In the genomic region with DNA sequence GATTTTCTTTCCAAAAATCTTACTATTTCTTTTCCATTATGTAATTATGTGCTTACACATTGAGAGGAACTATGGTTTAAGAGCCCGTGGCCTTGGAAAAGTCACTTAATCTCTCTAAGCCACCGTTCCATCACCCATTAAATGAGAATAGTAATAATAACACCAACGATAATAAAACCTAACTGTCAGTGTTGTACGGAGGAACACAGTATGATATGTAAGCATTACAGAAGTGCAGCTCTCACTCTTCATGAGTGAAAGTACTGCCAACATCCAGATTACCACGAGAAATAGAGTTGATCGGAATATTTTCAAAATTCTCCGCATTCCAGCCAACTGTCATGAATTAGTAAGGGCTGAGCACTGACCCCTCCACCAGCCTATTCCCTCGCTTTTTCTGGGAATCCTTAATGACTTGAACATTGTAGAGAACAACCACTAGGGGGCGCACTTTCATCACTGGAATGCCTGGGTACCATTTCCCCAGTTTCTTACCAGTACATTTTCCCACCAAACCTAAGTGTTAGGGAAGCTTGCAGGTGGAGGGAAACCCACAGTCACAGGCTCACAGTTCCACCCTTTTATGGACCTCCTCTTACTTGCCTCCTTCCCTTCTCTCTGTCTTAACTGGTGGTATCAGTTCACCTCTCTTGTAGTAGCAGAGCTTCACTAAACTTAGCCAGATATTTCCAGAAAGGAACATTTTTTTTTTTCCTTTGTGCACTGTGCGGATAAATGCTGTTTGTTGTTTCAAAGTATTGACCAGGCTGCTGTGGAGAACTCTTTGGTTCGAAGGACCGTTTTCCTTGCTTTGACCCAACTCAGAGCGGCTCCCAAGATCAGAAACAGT, we compare ENCODE assay signal across 8 cellular contexts. TPM values are rescaled to one million over a fixed set of nuclear protein-coding genes. Genes with fewer than 3 reads are reported as not detected.
A peak's percentile ranks its signal among the peaks of the same experiment; 100 is the strongest.
DNase-seq lines count a peak whose midpoint lies in the region; ATAC-seq, FAIRE-seq and TF ChIP-seq lines count a peak whose summit lies in the region.

No MANE protein-coding gene starts in this region.

- no peak overlapping the region for H3K27ac Mint-ChIP-seq in activated CD4-positive, alpha-beta memory T cell treated with anti-CD3 and anti-CD28 coated beads for 36 hours

- H3K4me3 ChIP-seq in AG04449 (ENCODE audit: low read depth, low read length) (no peak overlapping the region), fibroblast of lung (replicated peaks in 1 of 4; ENCODE audit: control extremely low read depth in 1 of 4, insufficient read depth in 1 of 4, low read depth in 3 of 4, low read length in 4 of 4) (no peak overlapping the region), pancreas (no peak overlapping the region)

- POLR2A ChIA-PET in AG04449 (lab: Yijun Ruan, JAX), result no interaction called here
- POLR2A ChIA-PET in activated CD4-positive, alpha-beta memory T cell treated with anti-CD3 and anti-CD28 coated beads for 36 hours (lab: Charles Lee), result interaction anchor here (1.0 kb wide), 1 partner anchor 55 kb away, joined by 4 read pairs; no protein-coding TSS in a partner anchor

- H3K9ac ChIP-seq in fibroblast of lung (ENCODE audit: insufficient read depth, low read length), result no peak overlapping the region

- no peaks in the 10 kb centered on the region for H3K36me3 Mint-ChIP-seq in activated CD4-positive, alpha-beta memory T cell treated with anti-CD3 and anti-CD28 coated beads for 36 hours

- no peaks in the 10 kb centered on the region for H4K20me1 ChIP-seq in fibroblast of lung (ENCODE audit: control insufficient read depth, extremely low read depth, insufficient read depth, low read length)

- intact Hi-C loops in activated CD4-positive, alpha-beta memory T cell treated with anti-CD3 and anti-CD28 coated beads for 36 hours (cut with micrococcal nuclease), result loop anchor here (1.0 kb wide), 2 partner anchors 52 to 151 kb away; no protein-coding TSS in a partner anchor
- intact Hi-C loops in pancreas (cut with DNase I), result no loop called here
- intact Hi-C loops in posterior vena cava (cut with DNase I), result no loop called here

- H3K27ac ChIP-seq in fibroblast of lung (ENCODE audit: insufficient read depth, low read length) (no peak overlapping the region), pancreas (no peak overlapping the region)

- H3K9me3 ChIP-seq in fibroblast of lung (ENCODE audit: control insufficient read depth, insufficient read depth, low read depth, low read length) (no peaks in the 10 kb centered on the region), pancreas (no peaks in the 10 kb centered on the region)

- CTCF ChIA-PET in AG04449 (lab: Yijun Ruan, JAX), result interaction anchor here (0.6 to 6.5 kb wide), 34 partner anchors 9 to 285 kb away, joined by 3 to 57 read pairs (median 4); no protein-coding TSS in a partner anchor
- CTCF ChIA-PET in activated CD4-positive, alpha-beta memory T cell treated with anti-CD3 and anti-CD28 coated beads for 36 hours (lab: Charles Lee), result interaction anchor here (0.6 to 9.4 kb wide), 24 partner anchors 9 to 1101 kb away, joined by 3 to 97 read pairs (median 3); a partner anchor contains a TSS

- no peaks in the 10 kb centered on the region for H3K4me1 ChIP-seq in fibroblast of lung (ENCODE audit: control insufficient read depth, extremely low read depth, insufficient read depth, low read length)
- H3K4me1 ChIP-seq in pancreas, result no peaks in the 10 kb centered on the region

- no peak overlapping the region for H3K4me2 ChIP-seq in fibroblast of lung (ENCODE audit: extremely low read depth, insufficient read depth, low read length)

- 25 to 26% methylated on average over 13 of the region's 13 CpGs for WGBS in pancreas, 2 donors

- ATAC-seq in pancreas, result peak in 3 of 4 donors; percentile 61 to 70 (median 67)

- H3K4me1 Mint-ChIP-seq in activated CD4-positive, alpha-beta memory T cell treated with anti-CD3 and anti-CD28 coated beads for 36 hours (ENCODE audit: low read depth), result peaks cover 9% of the 10 kb centered on the region

- no peaks in the 10 kb centered on the region for H3K36me3 ChIP-seq in fibroblast of lung (ENCODE audit: control insufficient read depth, insufficient read depth, low read length)
- H3K36me3 ChIP-seq in pancreas, result no peaks in the 10 kb centered on the region

- H3K27me3 ChIP-seq in fibroblast of lung (ENCODE audit: control insufficient read depth, insufficient read depth, low read length) (peaks cover 5% of the 10 kb centered on the region), pancreas (no peaks in the 10 kb centered on the region)

- H3K9me3 Mint-ChIP-seq in activated CD4-positive, alpha-beta memory T cell treated with anti-CD3 and anti-CD28 coated beads for 36 hours, result no peaks in the 10 kb centered on the region

- no peak for FAIRE-seq in pancreas (lab: Jason Lieb, UNC)

- no peak for DNase-seq in AG04449 (ENCODE audit: low read depth, low spot score)
- DNase-seq in GM03348 (ENCODE audit: low spot score), result peak; percentile 72
- peak; percentile 50 for DNase-seq in NCI-H2196 (lab: John Stamatoyannopoulos, UW; ENCODE audit: unreplicated experiment)
- DNase-seq in activated CD4-positive, alpha-beta memory T cell treated with anti-CD3 and anti-CD28 coated beads for 36 hours, result peak; percentile 45
- DNase-seq in fibroblast of lung (ENCODE audit: low read depth in 2 of 2), result peak; percentile 22 to 47
- peak in 3 of 6 donors; percentile 9 to 40 (median 34) for DNase-seq in pancreas
- DNase-seq in DMS79 (lab: John Stamatoyannopoulos, UW), result no peak
- no peak for DNase-seq in posterior vena cava (ENCODE audit: low spot score)

- H3K4me3 Mint-ChIP-seq in activated CD4-positive, alpha-beta memory T cell treated with anti-CD3 and anti-CD28 coated beads for 36 hours, result no peak overlapping the region

- no peaks in the 10 kb centered on the region for H3K79me2 ChIP-seq in fibroblast of lung (ENCODE audit: control insufficient read depth, insufficient read depth, low read length)

- peaks cover 16% of the 10 kb centered on the region for H3K27me3 Mint-ChIP-seq in activated CD4-positive, alpha-beta memory T cell treated with anti-CD3 and anti-CD28 coated beads for 36 hours

- H2AFZ ChIP-seq in fibroblast of lung (ENCODE audit: low read length), result no peak overlapping the region

- TF ChIP-seq CTCF in AG04449 (IDR thresholded peaks at IDR 0.05; ENCODE audit: insufficient read depth, low read length, missing control alignments) (peak; percentile 56), fibroblast of lung (conservative IDR thresholded peaks at IDR 0.05 in 1 of 2, IDR thresholded peaks at IDR 0.05 in 1 of 2; ENCODE audit: low read depth in 1 of 2, low read length in 2 of 2) (peak; percentile 56 to 57), pancreas (IDR thresholded peaks at IDR 0.05) (peak; percentile 53 to 87 (median 82))

RNA-seq across cellular contexts. Expression of a gene that starts 27.8 kb away (rescaled TPM):
- total RNA-seq in activated CD4-positive, alpha-beta memory T cell treated with anti-CD3 and anti-CD28 coated beads for 36 hours, result not detected
- total RNA-seq in fibroblast of lung, result not detected in 2 replicates
- polyA plus RNA-seq in fibroblast of lung, result not detected in 2 replicates
- polyA plus RNA-seq in fibroblast of lung (2012), result not detected in 2 replicates
- not detected in 2 replicates for polyA minus RNA-seq in fibroblast of lung (ENCODE audit: low replicate concordance)
- total RNA-seq in pancreas, result 1 to 10 TPM in 3 of 6 donors, under 1 TPM in 3; 0.28 to 2.3 (median 1.2) TPM
- 1 to 10 TPM; 1.0 to 6.2 TPM for polyA plus RNA-seq in pancreas
- total RNA-seq in posterior vena cava, result not detected

RNA-seq across cellular contexts. Expression of a gene that starts 59.7 kb away (rescaled TPM):
- 10 to 100 TPM; 69.9 to 70.9 TPM for total RNA-seq in activated CD4-positive, alpha-beta memory T cell treated with anti-CD3 and anti-CD28 coated beads for 36 hours
- total RNA-seq in fibroblast of lung (22.6 and 30.7 TPM in 2 replicates), pancreas (10 to 100 TPM; 18.8 to 29.1 (median 23.8) TPM), posterior vena cava (10 to 100 TPM; 42.2 to 44.3 TPM)
- polyA plus RNA-seq in fibroblast of lung (19.8 and 22.4 TPM in 2 replicates), pancreas (100 to 1,000 TPM in 1 of 2 donors, 10 to 100 TPM in 1; 88.7 to 128 TPM)
- polyA plus RNA-seq in fibroblast of lung (2012), result 20.7 and 25.2 TPM in 2 replicates
- 39.6 and 43.1 TPM in 2 replicates for polyA minus RNA-seq in fibroblast of lung (ENCODE audit: low replicate concordance)

Comparison
In these comparisons a context has a peak if more than half of its experiments do, and no peak if none do; other contexts are left out.
1. DNase-seq: peak in GM03348 (single experiment), NCI-H2196 (single experiment), activated CD4-positive, alpha-beta memory T cell treated with anti-CD3 and anti-CD28 coated beads for 36 hours (single experiment) and fibroblast of lung (2 of 2); none in AG04449 (single experiment), DMS79 (single experiment) and posterior vena cava (single experiment).
2. Peak in every context shown above with its lines, with median percentiles within 50 percentile points of each other: CTCF ChIP-seq.